In genomic region chr10:35456784-35457183, GRCh38 we compare ENCODE assay signal across 20 cellular contexts.
"Had no signal": no experiment of that assay in that cellular context is flagged by ENCODE, and none has a peak within 500 bp of the region (broad histone marks: within the 10 kb centered on the region; RNA-seq: fewer than 3 reads in every experiment).

No MANE protein-coding gene starts in this region.

- H3K27me3 Mint-ChIP-seq: activated B cell treated with CpG ODN at 0.5 μM for 24 hours; activated CD4-positive, alpha-beta memory T cell treated with anti-CD3 and anti-CD28 coated beads for 36 hours; activated naive CD8-positive, alpha-beta T cell treated with anti-CD3 and anti-CD28 coated beads, Interleukin-2, amount 50 U/mL, for 24 hours; progenitor cell of endocrine pancreas had no signal

- H3K27ac ChIP-seq: right atrium auricular region, tibial nerve, uterus had no signal

- H3K9me3 Mint-ChIP-seq: activated B cell treated with CpG ODN at 0.5 μM for 24 hours; activated CD4-positive, alpha-beta memory T cell treated with anti-CD3 and anti-CD28 coated beads for 36 hours; activated naive CD8-positive, alpha-beta T cell treated with anti-CD3 and anti-CD28 coated beads, Interleukin-2, amount 50 U/mL, for 24 hours; activated T-helper 1 cell treated with anti-CD3 and anti-CD28 coated beads, Interleukin-12 subunit alpha, Interleukin-12 subunit beta, Interleukin-2, Interleukin-4 antibody, amounts not matched to agents 30 ng/mL and 10 ng/mL and 1 ng/mL, durations not matched to agents 14 hours and 24 hours and 36 hours; mesothelial cell of epicardium had no signal

- H3K27me3 ChIP-seq: right atrium auricular region, tibial nerve, uterus had no signal

- ATAC-seq: activated naive CD8-positive, alpha-beta T cell treated with anti-CD3 and anti-CD28 coated beads, Interleukin-2, amount 50 U/mL, for 24 hours; left lobe of liver had no signal

- H3K4me3 Mint-ChIP-seq: activated B cell treated with CpG ODN at 0.5 μM for 24 hours; activated CD4-positive, alpha-beta memory T cell treated with anti-CD3 and anti-CD28 coated beads for 36 hours; activated naive CD8-positive, alpha-beta T cell treated with anti-CD3 and anti-CD28 coated beads, Interleukin-2, amount 50 U/mL, for 24 hours; activated T-helper 1 cell treated with anti-CD3 and anti-CD28 coated beads, Interleukin-12 subunit alpha, Interleukin-12 subunit beta, Interleukin-2, Interleukin-4 antibody, amounts not matched to agents 30 ng/mL and 10 ng/mL and 1 ng/mL, durations not matched to agents 14 hours and 24 hours and 36 hours; mesothelial cell of epicardium had no signal

- H3K27ac Mint-ChIP-seq: activated B cell treated with CpG ODN at 0.5 μM for 24 hours; activated CD4-positive, alpha-beta memory T cell treated with anti-CD3 and anti-CD28 coated beads for 36 hours; activated naive CD8-positive, alpha-beta T cell treated with anti-CD3 and anti-CD28 coated beads, Interleukin-2, amount 50 U/mL, for 24 hours; activated T-helper 1 cell treated with anti-CD3 and anti-CD28 coated beads, Interleukin-12 subunit alpha, Interleukin-12 subunit beta, Interleukin-2, Interleukin-4 antibody, amounts not matched to agents 30 ng/mL and 10 ng/mL and 1 ng/mL, durations not matched to agents 14 hours and 24 hours and 36 hours; mesothelial cell of epicardium; progenitor cell of endocrine pancreas had no signal

- DNase-seq: activated B cell treated with CpG ODN at 0.5 μM for 24 hours; activated CD4-positive, alpha-beta memory T cell treated with anti-CD3 and anti-CD28 coated beads for 36 hours; activated CD4-positive, alpha-beta T cell treated with anti-CD3 and anti-CD28 coated beads for 4 hours; activated naive CD8-positive, alpha-beta T cell treated with anti-CD3 and anti-CD28 coated beads, Interleukin-2, amount 50 U/mL, for 24 hours; activated T-cell treated with anti-CD3 and anti-CD28 coated beads for 4 hours; aorta; cerebellar nuclear complex; effector memory CD4-positive, alpha-beta T cell; occipital lobe; stimulated activated CD4-positive, alpha-beta T cell treated with anti-CD3 and anti-CD28 coated beads, Interleukin-12 subunit alpha, Interleukin-12 subunit beta, amount 100 ng/mL, for 4 hours; stimulated activated CD4-positive, alpha-beta T cell treated with anti-CD3 and anti-CD28 coated beads, Interleukin-1b, Interleukin-23, amount 100 ng/mL, for 48 hours; stimulated activated CD8-positive, alpha-beta memory T cell treated with anti-CD3 and anti-CD28 coated beads, Interleukin-4, amount 100 ng/mL, for 48 hours; stimulated activated naive CD4-positive, alpha-beta T cell; uterus had no signal

- H3K36me3 Mint-ChIP-seq: activated CD4-positive, alpha-beta memory T cell treated with anti-CD3 and anti-CD28 coated beads for 36 hours; mesothelial cell of epicardium had no signal
